Comparison of ENCODE assay signal across 1 cellular context in the genomic region with DNA sequence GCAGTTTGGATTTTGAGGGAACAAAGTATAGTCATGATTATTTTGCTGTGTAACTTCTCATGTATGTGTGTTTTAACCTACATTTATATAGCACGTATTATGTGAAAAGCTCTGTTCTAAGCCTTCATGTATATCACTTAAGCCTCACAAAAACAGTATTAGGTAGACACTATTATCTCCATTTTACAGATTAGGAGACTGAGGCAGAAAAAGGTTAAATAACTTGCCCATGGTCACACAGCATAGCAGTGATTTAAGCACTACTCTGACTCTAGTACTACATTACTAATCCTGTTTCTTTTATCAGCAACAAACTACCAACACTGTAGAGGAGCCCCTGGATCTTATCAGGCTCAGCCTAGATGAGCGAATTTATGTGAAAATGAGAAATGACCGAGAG.
TF ChIP-seq lines count a peak whose summit lies in the region.

No MANE protein-coding gene starts in this region.

TF ChIP-seq in K562, 482 proteins besides CTCF, POLR2A, EP300 and RAD21:
- TF ChIP-seq RBM17 (IDR thresholded peaks at IDR 0.05; ENCODE audit: borderline replicate concordance, low read depth, low read length) = no peak
- TF ChIP-seq LEF1 (IDR thresholded peaks at IDR 0.05) = no peak
- TF ChIP-seq PHF8 (IDR thresholded peaks at IDR 0.05; ENCODE audit: borderline replicate concordance, low read length) = no peak
- no peak for TF ChIP-seq POLR2B (IDR thresholded peaks at IDR 0.05; ENCODE audit: low read depth, partially characterized antibody)
- TF ChIP-seq, protein P1, sequence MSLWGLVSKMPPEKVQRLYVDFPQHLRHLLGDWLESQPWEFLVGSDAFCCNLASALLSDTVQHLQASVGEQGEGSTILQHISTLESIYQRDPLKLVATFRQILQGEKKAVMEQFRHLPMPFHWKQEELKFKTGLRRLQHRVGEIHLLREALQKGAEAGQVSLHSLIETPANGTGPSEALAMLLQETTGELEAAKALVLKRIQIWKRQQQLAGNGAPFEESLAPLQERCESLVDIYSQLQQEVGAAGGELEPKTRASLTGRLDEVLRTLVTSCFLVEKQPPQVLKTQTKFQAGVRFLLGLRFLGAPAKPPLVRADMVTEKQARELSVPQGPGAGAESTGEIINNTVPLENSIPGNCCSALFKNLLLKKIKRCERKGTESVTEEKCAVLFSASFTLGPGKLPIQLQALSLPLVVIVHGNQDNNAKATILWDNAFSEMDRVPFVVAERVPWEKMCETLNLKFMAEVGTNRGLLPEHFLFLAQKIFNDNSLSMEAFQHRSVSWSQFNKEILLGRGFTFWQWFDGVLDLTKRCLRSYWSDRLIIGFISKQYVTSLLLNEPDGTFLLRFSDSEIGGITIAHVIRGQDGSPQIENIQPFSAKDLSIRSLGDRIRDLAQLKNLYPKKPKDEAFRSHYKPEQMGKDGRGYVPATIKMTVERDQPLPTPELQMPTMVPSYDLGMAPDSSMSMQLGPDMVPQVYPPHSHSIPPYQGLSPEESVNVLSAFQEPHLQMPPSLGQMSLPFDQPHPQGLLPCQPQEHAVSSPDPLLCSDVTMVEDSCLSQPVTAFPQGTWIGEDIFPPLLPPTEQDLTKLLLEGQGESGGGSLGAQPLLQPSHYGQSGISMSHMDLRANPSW (CRISPR knock-in tag; IDR thresholded peaks at IDR 0.05) = no peak
- TF ChIP-seq, protein P2, sequence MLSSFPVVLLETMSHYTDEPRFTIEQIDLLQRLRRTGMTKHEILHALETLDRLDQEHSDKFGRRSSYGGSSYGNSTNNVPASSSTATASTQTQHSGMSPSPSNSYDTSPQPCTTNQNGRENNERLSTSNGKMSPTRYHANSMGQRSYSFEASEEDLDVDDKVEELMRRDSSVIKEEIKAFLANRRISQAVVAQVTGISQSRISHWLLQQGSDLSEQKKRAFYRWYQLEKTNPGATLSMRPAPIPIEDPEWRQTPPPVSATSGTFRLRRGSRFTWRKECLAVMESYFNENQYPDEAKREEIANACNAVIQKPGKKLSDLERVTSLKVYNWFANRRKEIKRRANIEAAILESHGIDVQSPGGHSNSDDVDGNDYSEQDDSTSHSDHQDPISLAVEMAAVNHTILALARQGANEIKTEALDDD (IDR thresholded peaks at IDR 0.05) = peak; percentile 53; the same call in 1 of the 2 replicates
- TF ChIP-seq, protein P3, sequence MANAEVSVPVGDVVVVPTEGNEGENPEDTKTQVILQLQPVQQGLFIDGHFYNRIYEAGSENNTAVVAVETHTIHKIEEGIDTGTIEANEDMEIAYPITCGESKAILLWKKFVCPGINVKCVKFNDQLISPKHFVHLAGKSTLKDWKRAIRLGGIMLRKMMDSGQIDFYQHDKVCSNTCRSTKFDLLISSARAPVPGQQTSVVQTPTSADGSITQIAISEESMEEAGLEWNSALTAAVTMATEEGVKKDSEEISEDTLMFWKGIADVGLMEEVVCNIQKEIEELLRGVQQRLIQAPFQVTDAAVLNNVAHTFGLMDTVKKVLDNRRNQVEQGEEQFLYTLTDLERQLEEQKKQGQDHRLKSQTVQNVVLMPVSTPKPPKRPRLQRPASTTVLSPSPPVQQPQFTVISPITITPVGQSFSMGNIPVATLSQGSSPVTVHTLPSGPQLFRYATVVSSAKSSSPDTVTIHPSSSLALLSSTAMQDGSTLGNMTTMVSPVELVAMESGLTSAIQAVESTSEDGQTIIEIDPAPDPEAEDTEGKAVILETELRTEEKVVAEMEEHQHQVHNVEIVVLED (CRISPR knock-in tag; IDR thresholded peaks at IDR 0.05) = no peak
- peak; percentile 79; the same call in 1 of the 2 replicates for TF ChIP-seq ESRRA (IDR thresholded peaks at IDR 0.05; ENCODE audit: borderline replicate concordance, low read depth)
- TF ChIP-seq RBM25 (IDR thresholded peaks at IDR 0.05; ENCODE audit: low read depth, low read length, severe bottlenecking) = peak; percentile 92
- 0 out of 4 replicates have a peak, but pooled peaks of 1 of the 2 experiments have one; percentile 12 for TF ChIP-seq KDM1A (IDR thresholded peaks at IDR 0.05)
- TF ChIP-seq, protein P4, sequence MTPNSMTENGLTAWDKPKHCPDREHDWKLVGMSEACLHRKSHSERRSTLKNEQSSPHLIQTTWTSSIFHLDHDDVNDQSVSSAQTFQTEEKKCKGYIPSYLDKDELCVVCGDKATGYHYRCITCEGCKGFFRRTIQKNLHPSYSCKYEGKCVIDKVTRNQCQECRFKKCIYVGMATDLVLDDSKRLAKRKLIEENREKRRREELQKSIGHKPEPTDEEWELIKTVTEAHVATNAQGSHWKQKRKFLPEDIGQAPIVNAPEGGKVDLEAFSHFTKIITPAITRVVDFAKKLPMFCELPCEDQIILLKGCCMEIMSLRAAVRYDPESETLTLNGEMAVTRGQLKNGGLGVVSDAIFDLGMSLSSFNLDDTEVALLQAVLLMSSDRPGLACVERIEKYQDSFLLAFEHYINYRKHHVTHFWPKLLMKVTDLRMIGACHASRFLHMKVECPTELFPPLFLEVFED (CRISPR knock-in tag; conservative IDR thresholded peaks at IDR 0.05) = no peak
- no peak for TF ChIP-seq MTA1 (IDR thresholded peaks at IDR 0.05; ENCODE audit: borderline replicate concordance)
- no peak for TF ChIP-seq ZNF253 (CRISPR knock-in tag; conservative IDR thresholded peaks at IDR 0.05)
- no peak for TF ChIP-seq JUNB (CRISPR knock-in tag; conservative IDR thresholded peaks at IDR 0.05)
